Comparison of ENCODE assay signal across 22 cellular contexts in the genomic region with DNA sequence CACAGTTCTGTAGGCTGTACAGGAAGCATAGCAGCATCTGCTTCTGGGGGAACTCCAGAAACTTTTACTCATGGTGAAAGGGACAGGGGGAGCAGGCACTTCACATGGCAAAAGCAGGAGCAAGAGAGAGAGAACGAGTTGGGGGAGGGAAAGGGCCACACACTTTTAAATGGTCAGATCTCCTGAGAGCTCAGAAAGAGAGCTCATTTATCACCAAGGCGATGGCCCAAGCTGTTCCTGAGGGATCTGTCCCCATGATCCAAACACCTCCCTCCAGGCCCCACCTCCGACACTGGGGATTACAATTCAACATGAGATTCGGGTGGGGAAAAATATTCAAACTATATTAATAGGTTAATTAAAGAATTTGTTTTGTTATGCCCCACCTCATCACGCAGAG.
"Had no signal": no experiment of that assay in that cellular context is flagged by ENCODE, and none has a peak within 500 bp of the region (broad histone marks: within the 10 kb centered on the region; RNA-seq: fewer than 3 reads in every experiment).

No MANE protein-coding gene starts in this region.

- ATAC-seq: activated CD4-positive, alpha-beta T cell treated with anti-CD3 and anti-CD28 coated beads for 36 hours; gastrocnemius medialis; naive thymus-derived CD4-positive, alpha-beta T cell had no signal

- DNase-seq: activated B cell treated with CpG ODN at 0.5 μM for 24 hours; activated CD4-positive, alpha-beta T cell treated with anti-CD3 and anti-CD28 coated beads for 36 hours; activated CD4-positive, alpha-beta T cell treated with anti-CD3 and anti-CD28 coated beads, Interleukin-2, amount 50 U/mL, for 4 hours; activated CD8-positive, alpha-beta memory T cell treated with anti-CD3 and anti-CD28 coated beads for 24 hours; activated CD8-positive, alpha-beta memory T cell treated with anti-CD3 and anti-CD28 coated beads, Interleukin-2, amount 50 U/mL, for 4 hours; activated naive CD4-positive, alpha-beta T cell; activated naive CD8-positive, alpha-beta T cell treated with anti-CD3 and anti-CD28 coated beads for 36 hours; activated T-cell treated with anti-CD3 and anti-CD28 coated beads, Interleukin-2, amount 50 U/mL, for 24 hours; colonic mucosa; dorsolateral prefrontal cortex; esophagus squamous epithelium; gastrocnemius medialis; head of caudate nucleus; hypothalamus; mesenchymal stem cell; naive thymus-derived CD4-positive, alpha-beta T cell; retina; stimulated activated CD4-positive, alpha-beta T cell treated with anti-CD3 and anti-CD28 coated beads, Interleukin-2, amount 100 ng/mL, for 48 hours; stimulated activated CD8-positive, alpha-beta memory T cell treated with anti-CD3 and anti-CD28 coated beads, Interleukin-4, amount 100 ng/mL, for 48 hours; stimulated activated naive CD4-positive, alpha-beta T cell; testis; trophoblast cell had no signal
